1 cellular context compared by ENCODE assay signal in the genomic region with DNA sequence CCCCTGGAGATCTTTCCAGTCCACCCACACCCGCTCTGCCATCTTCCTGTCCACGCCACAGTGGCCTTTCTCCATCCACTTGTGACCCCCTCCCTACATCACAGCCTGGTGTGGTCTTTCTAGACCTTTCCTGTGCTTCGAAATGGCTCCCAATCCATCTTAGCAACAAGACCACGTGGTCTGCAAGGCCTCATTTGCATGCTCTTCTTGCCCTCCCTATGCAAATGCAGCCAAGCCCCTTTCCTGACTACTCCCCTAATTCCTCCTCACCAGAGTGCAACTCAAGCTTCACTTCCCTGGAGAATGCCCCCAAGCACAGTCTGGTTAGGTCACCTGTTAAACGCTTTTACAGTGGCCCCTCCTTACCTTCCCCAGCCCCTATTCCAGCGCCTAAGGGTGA.
TF ChIP-seq lines count a peak whose summit lies in the region.

No MANE protein-coding gene starts in this region.

TF ChIP-seq in K562, 482 proteins besides CTCF, POLR2A, EP300 and RAD21:
- TF ChIP-seq, protein P1, sequence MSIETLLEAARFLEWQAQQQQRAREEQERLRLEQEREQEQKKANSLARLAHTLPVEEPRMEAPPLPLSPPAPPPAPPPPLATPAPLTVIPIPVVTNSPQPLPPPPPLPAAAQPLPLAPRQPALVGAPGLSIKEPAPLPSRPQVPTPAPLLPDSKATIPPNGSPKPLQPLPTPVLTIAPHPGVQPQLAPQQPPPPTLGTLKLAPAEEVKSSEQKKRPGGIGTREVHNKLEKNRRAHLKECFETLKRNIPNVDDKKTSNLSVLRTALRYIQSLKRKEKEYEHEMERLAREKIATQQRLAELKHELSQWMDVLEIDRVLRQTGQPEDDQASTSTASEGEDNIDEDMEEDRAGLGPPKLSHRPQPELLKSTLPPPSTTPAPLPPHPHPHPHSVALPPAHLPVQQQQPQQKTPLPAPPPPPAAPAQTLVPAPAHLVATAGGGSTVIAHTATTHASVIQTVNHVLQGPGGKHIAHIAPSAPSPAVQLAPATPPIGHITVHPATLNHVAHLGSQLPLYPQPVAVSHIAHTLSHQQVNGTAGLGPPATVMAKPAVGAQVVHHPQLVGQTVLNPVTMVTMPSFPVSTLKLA (conservative IDR thresholded peaks at IDR 0.05) = peak in 1 of 2 experiments; percentile 32; a peak in 1 of 4 replicates
- TF ChIP-seq, protein P2, sequence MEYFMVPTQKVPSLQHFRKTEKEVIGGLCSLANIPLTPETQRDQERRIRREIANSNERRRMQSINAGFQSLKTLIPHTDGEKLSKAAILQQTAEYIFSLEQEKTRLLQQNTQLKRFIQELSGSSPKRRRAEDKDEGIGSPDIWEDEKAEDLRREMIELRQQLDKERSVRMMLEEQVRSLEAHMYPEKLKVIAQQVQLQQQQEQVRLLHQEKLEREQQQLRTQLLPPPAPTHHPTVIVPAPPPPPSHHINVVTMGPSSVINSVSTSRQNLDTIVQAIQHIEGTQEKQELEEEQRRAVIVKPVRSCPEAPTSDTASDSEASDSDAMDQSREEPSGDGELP (CRISPR knock-in tag; IDR thresholded peaks at IDR 0.05; ENCODE audit: borderline replicate concordance) = no peak
- TF ChIP-seq ZNF134 (CRISPR knock-in tag; conservative IDR thresholded peaks at IDR 0.05) (no peak), KDM5B (IDR thresholded peaks at IDR 0.05; ENCODE audit: insufficient replicate concordance, low read depth, low read length) (no peak), ZNF347 (CRISPR knock-in tag; IDR thresholded peaks at IDR 0.05; ENCODE audit: low read depth) (no peak), WHSC1 (IDR thresholded peaks at IDR 0.05; ENCODE audit: low read length) (no peak), FOXK2 (conservative IDR thresholded peaks at IDR 0.05 in 1 of 2, IDR thresholded peaks at IDR 0.05 in 1 of 2; ENCODE audit: low read depth in 2 of 2) (0 out of 4 replicates have a peak, but pooled peaks of 1 of the 2 experiments have one; percentile 26), KLF6 (CRISPR knock-in tag; IDR thresholded peaks at IDR 0.05; ENCODE audit: borderline replicate concordance) (no peak)
- TF ChIP-seq, protein P3, sequence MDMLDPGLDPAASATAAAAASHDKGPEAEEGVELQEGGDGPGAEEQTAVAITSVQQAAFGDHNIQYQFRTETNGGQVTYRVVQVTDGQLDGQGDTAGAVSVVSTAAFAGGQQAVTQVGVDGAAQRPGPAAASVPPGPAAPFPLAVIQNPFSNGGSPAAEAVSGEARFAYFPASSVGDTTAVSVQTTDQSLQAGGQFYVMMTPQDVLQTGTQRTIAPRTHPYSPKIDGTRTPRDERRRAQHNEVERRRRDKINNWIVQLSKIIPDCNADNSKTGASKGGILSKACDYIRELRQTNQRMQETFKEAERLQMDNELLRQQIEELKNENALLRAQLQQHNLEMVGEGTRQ (CRISPR knock-in tag; IDR thresholded peaks at IDR 0.05) = peak; percentile 43
- TF ChIP-seq, protein P4, sequence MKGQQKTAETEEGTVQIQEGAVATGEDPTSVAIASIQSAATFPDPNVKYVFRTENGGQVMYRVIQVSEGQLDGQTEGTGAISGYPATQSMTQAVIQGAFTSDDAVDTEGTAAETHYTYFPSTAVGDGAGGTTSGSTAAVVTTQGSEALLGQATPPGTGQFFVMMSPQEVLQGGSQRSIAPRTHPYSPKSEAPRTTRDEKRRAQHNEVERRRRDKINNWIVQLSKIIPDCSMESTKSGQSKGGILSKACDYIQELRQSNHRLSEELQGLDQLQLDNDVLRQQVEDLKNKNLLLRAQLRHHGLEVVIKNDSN (CRISPR knock-in tag; IDR thresholded peaks at IDR 0.05) = peak; percentile 62
